ENCODE assay signal across 8 cellular contexts in the genomic region with DNA sequence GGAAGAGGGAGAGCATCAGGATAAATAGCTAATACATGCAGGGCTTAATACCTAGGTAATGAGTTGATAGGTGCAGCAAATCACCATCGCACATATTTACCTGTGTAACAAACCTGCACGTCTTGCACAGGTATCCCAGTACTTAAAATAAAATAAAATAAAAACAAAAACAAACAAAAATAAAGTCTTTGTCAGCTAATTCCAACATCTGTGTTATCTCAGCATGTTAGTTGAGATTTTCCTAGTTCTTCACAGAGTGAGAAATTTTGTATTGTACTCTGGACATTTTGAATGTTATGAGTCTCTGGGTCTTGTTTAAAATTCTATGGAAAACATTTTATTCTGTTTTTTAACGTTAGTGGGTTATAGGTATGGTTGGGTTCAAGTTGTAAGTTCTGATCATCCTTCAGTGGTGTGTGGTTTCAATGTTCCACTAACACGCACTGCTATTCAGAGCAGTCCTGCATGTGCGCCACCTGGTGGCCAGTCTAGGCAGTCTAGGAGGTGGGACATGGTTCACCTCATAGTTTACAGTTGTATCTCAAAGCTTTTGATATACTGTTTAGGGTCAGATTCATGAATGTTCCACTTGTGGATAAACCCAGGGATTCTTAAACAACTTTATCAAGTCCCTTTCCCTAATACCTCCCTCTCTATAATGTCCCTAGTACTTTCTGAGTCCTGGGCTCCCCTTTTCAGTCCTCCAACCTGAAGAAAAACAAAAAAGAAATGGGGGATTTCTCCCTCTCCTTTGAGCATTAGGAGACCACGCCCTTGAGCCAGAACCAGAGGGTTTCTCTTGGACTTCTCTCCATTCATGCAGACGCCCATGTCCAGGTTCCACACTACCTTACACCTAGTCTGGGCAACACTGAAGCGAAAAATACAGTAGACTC.
DNase-seq lines count a peak whose midpoint lies in the region; ATAC-seq and TF ChIP-seq lines count a peak whose summit lies in the region.

No MANE protein-coding gene starts in this region.

- no peaks in the 10 kb centered on the region for H3K4me1 ChIP-seq in body of pancreas

- no peaks in the 10 kb centered on the region for H3K27me3 ChIP-seq in body of pancreas

- no peaks in the 10 kb centered on the region for H3K36me3 ChIP-seq in body of pancreas (replicated peaks in 1 of 2; ENCODE audit: insufficient read depth in 1 of 2, low read depth in 2 of 2)

- TF ChIP-seq CTCF in body of pancreas (IDR thresholded peaks at IDR 0.05): peak; percentile 72 to 87 (median 81)

- TF ChIP-seq POLR2A in body of pancreas (IDR thresholded peaks at IDR 0.05): no peak

- peak; percentile 64 for DNase-seq in SIG-M5 treated with dmso at 0.1 percent for 504 hours (lab: John Stamatoyannopoulos, UW; ENCODE audit: unreplicated experiment)
- DNase-seq in SIG-M5 (lab: John Stamatoyannopoulos, UW): no peak
- peak; percentile 59 for DNase-seq in NCI-H1694 (lab: John Stamatoyannopoulos, UW)
- peak; percentile 69 for DNase-seq in UCSD-AML1 (lab: John Stamatoyannopoulos, UW; ENCODE audit: unreplicated experiment)
- DNase-seq in body of pancreas: peak; percentile 79 to 89 (median 83)
- DNase-seq in iPS-NIHi7 (ENCODE audit: extremely low spot score): peak; percentile 82
- peak; percentile 86 for DNase-seq in stimulated activated CD4-positive, alpha-beta T cell treated with anti-CD3 and anti-CD28 coated beads, Interleukin-15, amount 100 ng/mL, for 24 hours

- ATAC-seq in HG02884 (IDR thresholded peaks at IDR 0.05; ENCODE audit: unreplicated experiment) (peak; percentile 98), body of pancreas (peak; percentile 85)

- 34 to 35% methylated on average over 8 of the region's 8 CpGs for WGBS in body of pancreas, 2 donors

- H3K9me3 ChIP-seq in body of pancreas: no peaks in the 10 kb centered on the region

- no peak overlapping the region for H3K4me3 ChIP-seq in body of pancreas

- intact Hi-C loops in body of pancreas (cut with DNase I): no loop called here

- no peak overlapping the region for H3K27ac ChIP-seq in body of pancreas
